8 cellular contexts compared by ENCODE assay signal in the genomic region with DNA sequence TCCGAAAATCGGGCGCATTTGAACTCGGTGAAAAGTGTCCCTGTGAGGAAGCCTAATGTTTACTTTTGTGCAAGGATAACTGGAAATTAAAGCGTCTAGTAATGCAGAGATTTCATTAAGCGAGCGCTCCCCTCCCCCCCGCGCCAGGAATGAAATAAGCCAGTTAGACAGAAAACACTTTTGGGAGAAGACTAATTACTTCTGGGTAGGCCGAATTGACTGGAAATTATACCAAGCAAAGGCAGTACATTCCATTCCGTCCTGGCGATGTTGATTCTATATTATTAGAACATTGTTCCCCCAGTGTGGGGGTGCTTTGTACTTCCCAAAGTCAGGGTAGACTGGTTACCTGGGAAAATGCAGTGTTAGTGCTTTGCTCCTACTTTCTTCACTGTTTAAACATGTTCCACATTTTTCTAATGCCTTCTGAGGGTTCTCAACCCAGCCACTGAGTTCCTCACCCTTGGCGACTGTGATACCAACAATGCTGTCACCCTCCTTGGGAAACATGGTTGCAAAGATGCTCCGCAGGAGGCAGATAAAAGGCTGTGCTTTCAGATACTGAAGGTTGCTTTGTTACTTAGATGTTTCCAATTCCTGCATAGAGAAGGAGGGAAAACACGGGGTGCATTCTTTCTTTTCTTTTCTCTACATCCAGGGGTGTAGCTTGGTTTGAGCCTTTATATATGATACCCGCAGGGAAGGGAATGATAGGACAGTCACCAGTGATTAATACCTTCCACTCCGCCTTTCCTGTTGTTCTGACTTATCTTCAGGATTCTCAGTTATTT. TPM values are rescaled to one million over a fixed set of nuclear protein-coding genes. Genes with fewer than 3 reads are reported as not detected.
DNase-seq lines count a peak whose midpoint lies in the region; ATAC-seq and TF ChIP-seq lines count a peak whose summit lies in the region.

No MANE protein-coding gene starts in this region.

- H3K9ac ChIP-seq in GM23248: peak overlapping the region; percentile 87

- WGBS in GM23248 (ENCODE audit: low coverage in 1 of 2, low lambda C conversion rate in 2 of 2, missing lambda C conversion rate in 2 of 2), 2 experiments: 1% methylated on average over 17 of the region's 17 CpGs

- peaks cover 17% of the 10 kb centered on the region for H3K4me1 Mint-ChIP-seq in activated CD8-positive, alpha-beta T cell treated with anti-CD3 and anti-CD28 coated beads for 36 hours (ENCODE audit: low read depth)

- H3K4me3 ChIP-seq in GM23248 (peak overlapping the region; percentile 98), HAP-1 (no peak overlapping the region)

- H3K9me3 ChIP-seq in GM23248 (ENCODE audit: low read depth) (no peaks in the 10 kb centered on the region), HAP-1 (no peaks in the 10 kb centered on the region)

- H3K36me3 ChIP-seq in GM23248 (ENCODE audit: low read depth): no peaks in the 10 kb centered on the region
- H3K36me3 ChIP-seq in HAP-1 (replicated peaks): no peaks in the 10 kb centered on the region

- ATAC-seq in activated CD8-positive, alpha-beta T cell treated with anti-CD3 and anti-CD28 coated beads for 36 hours: no peak
- peak; percentile 5 for ATAC-seq in left ventricle myocardium superior
- ATAC-seq in HG02588 (IDR thresholded peaks at IDR 0.05; ENCODE audit: unreplicated experiment): no peak

- H3K4me1 ChIP-seq in GM23248 (ENCODE audit: insufficient read depth) (peaks cover 49% of the 10 kb centered on the region), HAP-1 (peaks cover 10% of the 10 kb centered on the region)

- H3F3A ChIP-seq in GM23248 (ENCODE audit: insufficient read depth): peaks cover 26% of the 10 kb centered on the region

- H3K9me2 ChIP-seq in GM23248 (ENCODE audit: insufficient read depth): no peaks in the 10 kb centered on the region

- in situ Hi-C loops in GM23248 (cut with MboI) (loop anchor here (10.0 kb wide), 2 partner anchors 407 to 587 kb away; no protein-coding TSS in a partner anchor), HAP-1 (cut with MboI; ENCODE audit: low sequenced_read_pairs) (loop anchor here (25.0 kb wide), 2 partner anchors 424 to 599 kb away; no protein-coding TSS in a partner anchor)

- peak overlapping the region; percentile 91 for H3K4me2 ChIP-seq in GM23248 (ENCODE audit: unreplicated experiment)

- CTCF ChIA-PET in activated CD8-positive, alpha-beta T cell treated with anti-CD3 and anti-CD28 coated beads for 36 hours (lab: Charles Lee): no interaction called here

- H3K27ac ChIP-seq in GM23248: peak overlapping the region; percentile 86

- no peaks in the 10 kb centered on the region for H3K9me3 Mint-ChIP-seq in activated CD8-positive, alpha-beta T cell treated with anti-CD3 and anti-CD28 coated beads for 36 hours

- no peak overlapping the region for H3K27ac Mint-ChIP-seq in activated CD8-positive, alpha-beta T cell treated with anti-CD3 and anti-CD28 coated beads for 36 hours

- no peaks in the 10 kb centered on the region; the same call in 1 of the 2 replicates for H4K20me1 ChIP-seq in GM23248 (ENCODE audit: insufficient read depth)

- TF ChIP-seq CTCF in activated CD8-positive, alpha-beta T cell treated with anti-CD3 and anti-CD28 coated beads for 36 hours (IDR thresholded peaks at IDR 0.05): no peak

- peak overlapping the region; percentile 52 for H3K4me3 Mint-ChIP-seq in activated CD8-positive, alpha-beta T cell treated with anti-CD3 and anti-CD28 coated beads for 36 hours

- H3K79me2 ChIP-seq in GM23248 (ENCODE audit: insufficient read depth): peaks cover 77% of the 10 kb centered on the region

- H2AFZ ChIP-seq in GM23248: peak overlapping the region; percentile 80

- H3K36me3 Mint-ChIP-seq in activated CD8-positive, alpha-beta T cell treated with anti-CD3 and anti-CD28 coated beads for 36 hours (ENCODE audit: low read depth): no peaks in the 10 kb centered on the region

- intact Hi-C loops in activated CD8-positive, alpha-beta T cell treated with anti-CD3 and anti-CD28 coated beads for 36 hours (cut with micrococcal nuclease): loop anchor here (10.0 kb wide), 1 partner anchor 597 kb away; no protein-coding TSS in a partner anchor
- intact Hi-C loops in left ventricle myocardium superior (cut with micrococcal nuclease): loop anchor here (5.0 to 10.0 kb wide), 2 partner anchors 227 to 409 kb away; no protein-coding TSS in a partner anchor

- H3K27me3 Mint-ChIP-seq in activated CD8-positive, alpha-beta T cell treated with anti-CD3 and anti-CD28 coated beads for 36 hours: peaks cover 39% of the 10 kb centered on the region

- POLR2A ChIA-PET in activated CD8-positive, alpha-beta T cell treated with anti-CD3 and anti-CD28 coated beads for 36 hours (lab: Charles Lee): no interaction called here

- no peaks in the 10 kb centered on the region for H3K27me3 ChIP-seq in GM23248 (replicated peaks; ENCODE audit: insufficient read depth)
- peaks cover 76% of the 10 kb centered on the region for H3K27me3 ChIP-seq in HAP-1 (ENCODE audit: low read depth)

- DNase-seq in GM23248 (peak; percentile 77), left ventricle myocardium superior (peak; percentile 53), renal cortical epithelial cell (ENCODE audit: low read depth) (peak; percentile 50), NCI-H1048 (lab: John Stamatoyannopoulos, UW) (no peak), HAP-1 (ENCODE audit: low spot score in 2 of 2) (no peak), NCI-H1930 (lab: John Stamatoyannopoulos, UW) (no peak)
- peak; percentile 3 for DNase-seq in activated CD8-positive, alpha-beta T cell treated with anti-CD3 and anti-CD28 coated beads for 36 hours

RNA-seq across cellular contexts. Expression of gene GJA1, which starts 2.6 kb away (rescaled TPM):
- total RNA-seq in GM23248 (2014; rRNA removed; shearing (Covaris generic)): 237 and 248 TPM in 2 replicates
- polyA plus RNA-seq in GM23248 (2016; fragmentation: Nextera tagmentation; extraction: Ambion mirVana): 68.1 and 90.8 TPM in 2 replicates
- under 1 TPM in 1 of 2 experiments, not detected in 1; 0.09 TPM for total RNA-seq in activated CD8-positive, alpha-beta T cell treated with anti-CD3 and anti-CD28 coated beads for 36 hours
- total RNA-seq in left ventricle myocardium superior (322 TPM), renal cortical epithelial cell (33.6 and 42.2 TPM in 2 replicates)

Comparison
In these comparisons a context has a peak if more than half of its experiments do, and no peak if none do; other contexts are left out.
1. DNase-seq: peak in GM23248 (single experiment), activated CD8-positive, alpha-beta T cell treated with anti-CD3 and anti-CD28 coated beads for 36 hours (single experiment), left ventricle myocardium superior (single experiment) and renal cortical epithelial cell (single experiment); none in NCI-H1048 (single experiment), HAP-1 (0 of 2) and NCI-H1930 (0 of 2).
2. RNA of gene GJA1, which starts 2.6 kb away (total RNA-seq): 322 TPM in left ventricle myocardium superior (single experiment), 237 to 248 TPM in GM23248 and 33.6 to 42.2 TPM in renal cortical epithelial cell; 0.09 TPM in activated CD8-positive, alpha-beta T cell treated with anti-CD3 and anti-CD28 coated beads for 36 hours; every median in the first group is over 10 times any median in the second.